ENCODE assay signal across 24 cellular contexts in the genomic region with DNA sequence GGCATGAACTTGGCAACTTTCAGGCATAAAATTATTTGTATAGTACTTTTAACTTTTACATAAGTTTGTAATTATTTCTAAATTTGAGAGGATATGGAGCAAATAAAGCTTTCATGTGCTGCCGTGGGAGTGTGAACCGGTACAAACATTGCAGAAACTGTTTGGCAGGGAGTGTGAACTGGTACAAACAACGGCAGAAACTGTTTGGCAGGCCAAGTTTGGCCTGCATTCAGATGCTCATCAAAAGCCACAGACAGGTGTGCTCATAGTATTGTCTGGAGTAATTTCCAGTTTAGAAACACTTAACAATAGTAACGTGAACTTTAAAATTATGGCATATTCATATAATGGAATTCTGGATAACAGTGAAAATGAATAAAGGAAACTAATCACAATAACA.
DNase-seq lines count a peak whose midpoint lies in the region; ATAC-seq and TF ChIP-seq lines count a peak whose summit lies in the region.
"Had no signal": no experiment of that assay in that cellular context is flagged by ENCODE, and none has a peak within 500 bp of the region (broad histone marks: within the 10 kb centered on the region; RNA-seq: fewer than 3 reads in every experiment).

No MANE protein-coding gene starts in this region.

- H3K27ac ChIP-seq in VCaP (peak overlapping the region; percentile 14; the same call in 1 of the 2 replicates), gastrocnemius medialis (peak overlapping the region; percentile 8 to 47 (median 24))
- H3K27ac ChIP-seq: BLaER1, Peyer's patch, SK-N-MC had no signal

- no peak overlapping the region for H3K4me3 ChIP-seq in gastrocnemius medialis
- H3K4me3 ChIP-seq: BLaER1, GM23338, HAP-1, MG63, Peyer's patch, SK-N-MC had no signal

- no peaks in the 10 kb centered on the region for H3K9me3 ChIP-seq in gastrocnemius medialis
- H3K9me3 ChIP-seq: BLaER1, HAP-1, MG63, Peyer's patch had no signal

- DNase-seq in Ammon's horn (ENCODE audit: low spot score) (peak; percentile 40), fibroblast of gingiva (ENCODE audit: low read depth) (peak; percentile 45), gastrocnemius medialis (no peak), T-helper 9 cell (no peak), NCI-H446 (lab: John Stamatoyannopoulos, UW) (no peak), activated gamma-delta T cell treated with Interleukin-2 at 50 U/mL for 16 hours (no peak)
- DNase-seq: CD4-positive, CD25-positive, alpha-beta regulatory T cell; DMS153; DND-41; HFFc6; KBM-7; MG63; NCI-H1105 treated with DMSO at 0.1 percent for 48 hours; NCI-H1694; NCI-H2029 treated with DMSO at 0.1 percent for 48 hours; NCI-H526 treated with DMSO at 0.1 percent for 48 hours; OCI-M1; Peyer's patch; SIG-M5 had no signal

- intact Hi-C loops in gastrocnemius medialis (cut with DNase I; ENCODE audit: low total_unique reads) = no loop called here

- in situ Hi-C loops in gastrocnemius medialis (cut with MboI; ENCODE audit: low sequenced_read_pairs in 4 of 4) = no loop called here

- H3K4me1 ChIP-seq in gastrocnemius medialis = no peaks in the 10 kb centered on the region
- H3K4me1 ChIP-seq: BLaER1, HAP-1, Peyer's patch had no signal

- ATAC-seq in gastrocnemius medialis = peak in 1 of 2 donors; percentile 62
- ATAC-seq: GM23338 had no signal

- peaks cover 0 to 59% of the 10 kb centered on the region in 2 donors for H3K36me3 ChIP-seq in gastrocnemius medialis

- no peak for TF ChIP-seq POLR2A in gastrocnemius medialis (IDR thresholded peaks at IDR 0.05)

- no peaks in the 10 kb centered on the region for H3K27me3 ChIP-seq in gastrocnemius medialis
- H3K27me3 ChIP-seq: BLaER1, MG63, Peyer's patch had no signal

- TF ChIP-seq CTCF in VCaP (conservative IDR thresholded peaks at IDR 0.05) (no peak), gastrocnemius medialis (IDR thresholded peaks at IDR 0.05 in 4 of 5, conservative IDR thresholded peaks at IDR 0.05 in 1 of 5) (no peak)

Comparison
In these comparisons a context has a peak if more than half of its experiments do, and no peak if none do; other contexts are left out.
1. DNase-seq: peak in Ammon's horn (single experiment) and fibroblast of gingiva (single experiment); none in gastrocnemius medialis (0 of 2), T-helper 9 cell (single experiment), NCI-H446 (0 of 2) and activated gamma-delta T cell treated with Interleukin-2 at 50 U/mL for 16 hours (single experiment).